In the genomic region with DNA sequence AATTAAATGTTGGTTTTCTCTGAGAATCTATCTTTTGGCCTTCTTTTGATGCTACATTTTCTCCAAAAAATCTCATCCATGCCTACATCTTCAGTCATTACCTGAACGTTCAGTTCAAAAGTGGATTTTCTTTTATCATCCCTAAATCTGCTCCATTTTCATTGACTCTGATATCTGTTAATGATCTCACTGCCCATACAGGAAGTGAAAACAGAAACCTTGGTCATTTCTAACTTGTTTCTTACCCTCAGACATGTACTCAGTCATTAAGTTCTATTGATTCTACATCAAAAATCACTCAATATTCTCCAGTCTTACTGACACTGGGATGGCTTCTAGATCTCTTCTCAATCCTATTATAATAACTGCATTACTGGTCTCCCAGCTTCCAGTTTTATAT, we compare ENCODE assay signal across 9 cellular contexts.
DNase-seq lines count a peak whose midpoint lies in the region; ATAC-seq lines count a peak whose summit lies in the region.
"Had no signal": no experiment of that assay in that cellular context is flagged by ENCODE, and none has a peak within 500 bp of the region (broad histone marks: within the 10 kb centered on the region; RNA-seq: fewer than 3 reads in every experiment).

No MANE protein-coding gene starts in this region.

- ATAC-seq in GM18909 (IDR thresholded peaks at IDR 0.05; ENCODE audit: poor library complexity, unreplicated experiment), result peak; percentile 96
- ATAC-seq in GM21737 (IDR thresholded peaks at IDR 0.05; ENCODE audit: unreplicated experiment), result peak; percentile 85
- peak; percentile 97 for ATAC-seq in HG03469 (IDR thresholded peaks at IDR 0.05; ENCODE audit: unreplicated experiment)
- peak; percentile 54 for ATAC-seq in memory B cell (ENCODE audit: low read depth)
- no peak for ATAC-seq in HG03039 (IDR thresholded peaks at IDR 0.05; ENCODE audit: unreplicated experiment)

- H3K36me3 Mint-ChIP-seq in memory B cell, result peaks cover 13% of the 10 kb centered on the region

- H3K4me1 Mint-ChIP-seq in memory B cell, result peaks cover 39% of the 10 kb centered on the region

- no peaks in the 10 kb centered on the region for H3K27me3 Mint-ChIP-seq in memory B cell

- H3K4me3 Mint-ChIP-seq in memory B cell, result peak overlapping the region; percentile 22

- DNase-seq in memory B cell (ENCODE audit: low spot score in 2 of 2), result no peak
- no peak for DNase-seq in KBM-7
- DNase-seq in NK-92 treated with Interleukin-12 subunit alpha and Interleukin-12 subunit beta, amount 100 ng/mL, for 24 hours (lab: John Stamatoyannopoulos, UW), result no peak
- DNase-seq: NCI-H2171; stimulated activated CD4-positive, alpha-beta T cell treated with anti-CD3 and anti-CD28 coated beads, Interleukin-4, amount 100 ng/mL, for 1 hour had no signal

- H3K9me3 Mint-ChIP-seq in memory B cell, result no peaks in the 10 kb centered on the region

- in situ Hi-C loops in KBM-7 (cut with MboI; ENCODE audit: low pct_unique_long_range_greater_than_20kb, low sequenced_read_pairs), result loop anchor here (25.0 kb wide), 1 partner anchor 96 kb away; no protein-coding TSS in a partner anchor

- peak overlapping the region; percentile 40 for H3K27ac Mint-ChIP-seq in memory B cell
